In genomic region chrX:10617964-10618342, GRCh38 we compare ENCODE assay signal across 9 cellular contexts. TPM values are rescaled to one million over a fixed set of nuclear protein-coding genes. Genes with fewer than 3 reads are reported as not detected.
DNase-seq lines count a peak whose midpoint lies in the region; ATAC-seq and TF ChIP-seq lines count a peak whose summit lies in the region.
"Had no signal": no experiment of that assay in that cellular context is flagged by ENCODE, and none has a peak within 500 bp of the region (broad histone marks: within the 10 kb centered on the region; RNA-seq: fewer than 3 reads in every experiment).

No MANE protein-coding gene starts in this region.

- in situ Hi-C loops in transverse colon (cut with MboI; ENCODE audit: low pct_ligation_motif_present in 1 of 4, low pct_unique_long_range_greater_than_20kb in 1 of 4, low sequenced_read_pairs in 3 of 4) = loop anchor here in 3 of 4 donors (10.0 to 25.0 kb wide), 2 partner anchors 431 to 487 kb away; no protein-coding TSS in a partner anchor
- in situ Hi-C loops in GM13976 (cut with MboI; ENCODE audit: low sequenced_read_pairs, unreplicated experiment) = loop anchor here (10.0 kb wide), 1 partner anchor 423 kb away; no protein-coding TSS in a partner anchor

- 26% methylated on average over 3 of the region's 3 CpGs; no CpG with 5 or more reads in 1 of the 2 donors for WGBS in transverse colon (ENCODE audit: low coverage in 1 of 2), 2 donors

- H3K9me3 ChIP-seq in iPS-18c (ENCODE audit: control insufficient read depth, insufficient read depth, low read length) (peaks cover 5% of the 10 kb centered on the region), transverse colon (no peaks in the 10 kb centered on the region)
- H3K9me3 ChIP-seq: BLaER1 had no signal

- TF ChIP-seq CTCF in transverse colon (IDR thresholded peaks at IDR 0.05) = no peak
- TF ChIP-seq CTCF in GM13976 (IDR thresholded peaks at IDR 0.05; ENCODE audit: borderline replicate concordance, control extremely low read depth, extremely low read depth, insufficient read depth, missing control alignments) = no peak

- no peaks in the 10 kb centered on the region for H3K36me3 ChIP-seq in transverse colon
- H3K36me3 ChIP-seq: BLaER1 had no signal

- intact Hi-C loops in transverse colon (cut with DNase I; ENCODE audit: low total_unique reads) = no loop called here

- peak overlapping the region; percentile 79 to 85 (median 82) for H3K27ac ChIP-seq in transverse colon
- H3K27ac ChIP-seq: BLaER1 had no signal

- TF ChIP-seq EP300 in transverse colon (IDR thresholded peaks at IDR 0.05; ENCODE audit: low read depth) = no peak

- ATAC-seq in stimulated activated naive CD8-positive, alpha-beta T cell treated with anti-CD3 and anti-CD28 coated beads, Interleukin-15, Interleukin-2, amounts not matched to agents 100 U/mL and 50 U/mL, for 24 hours = no peak
- ATAC-seq in HG03097 (IDR thresholded peaks at IDR 0.05; ENCODE audit: low FRiP score, unreplicated experiment) = no peak

- H3K4me1 ChIP-seq in transverse colon = peaks cover 0 to 16% (median 10%) of the 10 kb centered on the region in 4 donors
- H3K4me1 ChIP-seq: BLaER1 had no signal

- peak; percentile 69 for DNase-seq in NCI-H82 (lab: John Stamatoyannopoulos, UW)
- no peak for DNase-seq in NCI-H82 treated with DMSO at 0.1 percent for 48 hours (lab: John Stamatoyannopoulos, UW; ENCODE audit: unreplicated experiment)
- peak; percentile 51 for DNase-seq in T1000 (lab: John Stamatoyannopoulos, UW)
- DNase-seq in transverse colon = no peak
- DNase-seq in stimulated activated naive CD8-positive, alpha-beta T cell treated with anti-CD3 and anti-CD28 coated beads, Interleukin-15, Interleukin-2, amounts not matched to agents 100 U/mL and 50 U/mL, for 24 hours = no peak
- DNase-seq in GM13976 (ENCODE audit: low spot score) = no peak

- no peaks in the 10 kb centered on the region for H3K27me3 ChIP-seq in transverse colon

- TF ChIP-seq POLR2A in transverse colon (IDR thresholded peaks at IDR 0.05) = no peak

- H3K4me3 ChIP-seq in iPS-18c (ENCODE audit: insufficient read depth, low read depth, low read length) = 0 out of 2 replicates have a peak overlapping the region, but pooled peaks have one; percentile 12
- H3K4me3 ChIP-seq in transverse colon = peak overlapping the region in 3 of 4 donors; percentile 40 to 69 (median 58)
- H3K4me3 ChIP-seq: BLaER1 had no signal

RNA-seq across cellular contexts. Expression of gene MID1, which starts 2.4 kb away (rescaled TPM):
- total RNA-seq in transverse colon = 10 to 100 TPM; 27.0 to 85.2 (median 37.7) TPM

Comparison
In these comparisons a context has a peak if more than half of its experiments do, and no peak if none do; other contexts are left out.
1. DNase-seq: peak in NCI-H82 (single experiment) and T1000 (single experiment); none in NCI-H82 treated with DMSO at 0.1 percent for 48 hours (single experiment), transverse colon (single experiment), stimulated activated naive CD8-positive, alpha-beta T cell treated with anti-CD3 and anti-CD28 coated beads, Interleukin-15, Interleukin-2, amounts not matched to agents 100 U/mL and 50 U/mL, for 24 hours (single experiment) and GM13976 (single experiment).